ENCODE assay signal across 28 cellular contexts in the genomic region with DNA sequence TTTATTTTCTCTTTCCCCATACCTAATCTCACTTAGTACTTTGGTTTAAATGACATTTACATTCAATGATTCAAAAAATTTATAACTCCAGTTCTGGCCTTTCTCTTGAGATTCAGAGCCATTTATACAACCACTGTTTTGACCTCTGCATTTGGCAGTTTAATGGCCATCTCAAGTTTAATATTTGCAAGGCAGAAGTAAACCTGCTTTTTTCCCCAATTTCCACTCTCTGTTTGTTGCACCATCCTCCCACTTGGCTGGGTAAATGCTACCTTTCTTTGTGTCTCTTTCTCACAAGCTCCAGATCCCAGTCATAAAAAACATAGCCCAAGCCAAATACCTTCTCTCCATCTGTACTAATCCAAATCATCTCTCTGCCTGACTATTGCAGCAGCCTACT.
"Had no signal": no experiment of that assay in that cellular context is flagged by ENCODE, and none has a peak within 500 bp of the region (broad histone marks: within the 10 kb centered on the region; RNA-seq: fewer than 3 reads in every experiment).

No MANE protein-coding gene starts in this region.

- DNase-seq: naive thymus-derived CD8-positive, alpha-beta T cell; nephron progenitor cell; nucleus accumbens; pancreas; right cardiac atrium; right lobe of liver; spleen; stimulated activated CD4-positive, alpha-beta T cell treated with anti-CD3 and anti-CD28 coated beads, Interleukin-12 subunit alpha, Interleukin-12 subunit beta, amount 100 ng/mL, for 4 hours; stimulated activated CD4-positive, alpha-beta T cell treated with anti-CD3 and anti-CD28 coated beads, Interleukin-1b, Interleukin-23, amount 100 ng/mL, for 48 hours; stimulated activated CD4-positive, alpha-beta T cell treated with anti-CD3 and anti-CD28 coated beads, Interleukin-4, amount 100 ng/mL, for 1 hour; stimulated activated CD4-positive, alpha-beta T cell treated with anti-CD3 and anti-CD28 coated beads, Interleukin-4, amount 100 ng/mL, for 4 hours; stimulated activated CD8-positive, alpha-beta memory T cell treated with anti-CD3 and anti-CD28 coated beads, Interleukin-4, amount 100 ng/mL, for 48 hours; stimulated activated naive CD4-positive, alpha-beta T cell; stimulated activated naive CD8-positive, alpha-beta T cell treated with anti-CD3 and anti-CD28 coated beads, Interleukin-15, amount 100 ng/mL, for 72 hours; stimulated activated naive CD8-positive, alpha-beta T cell treated with anti-CD3 and anti-CD28 coated beads, Interleukin-15, Interleukin-2, amounts not matched to agents 100 U/mL and 50 U/mL, for 24 hours; substantia nigra; testis; tibial artery; transverse colon; upper lobe of right lung had no signal

- H3K27me3 ChIP-seq: neutrophil, pancreas, right lobe of liver, spleen, suprapubic skin, testis, tibial artery, transverse colon, upper lobe of right lung, uterus had no signal

- H3K36me3 ChIP-seq: neutrophil, pancreas, prostate gland, right lobe of liver, spleen, suprapubic skin, tibial artery, transverse colon, upper lobe of right lung, uterus had no signal

- H3K27ac ChIP-seq: neutrophil, pancreas, prostate gland, right lobe of liver, skin epidermis, spleen, suprapubic skin, testis, tibial artery, upper lobe of right lung, uterus had no signal

- H3K4me2 ChIP-seq: smooth muscle cell had no signal

- H3K4me1 ChIP-seq: pancreas, prostate gland, right lobe of liver, spleen, suprapubic skin, testis, tibial artery, transverse colon, upper lobe of right lung, uterus had no signal

- H3K4me3 ChIP-seq: pancreas, prostate gland, right lobe of liver, skin epidermis, smooth muscle cell, spleen, suprapubic skin, testis, tibial artery, transverse colon, upper lobe of right lung, uterus had no signal

- H3K9me3 ChIP-seq: neutrophil, pancreas, prostate gland, right lobe of liver, testis, tibial artery, upper lobe of right lung, uterus had no signal

- ATAC-seq: naive thymus-derived CD8-positive, alpha-beta T cell; natural killer cell treated with Interleukin-12 subunit alpha and Interleukin-12 subunit beta and Interleukin-15 and Interleukin-18, amount 100 ng/mL, for 72 hours; right cardiac atrium; right lobe of liver; stimulated activated memory B cell treated with anti-CD40 and anti-IgM and Interleukin-4, amounts not matched to agents 10 μg/mL and 1 μg/mL and 100 μg/mL, for 72 hours; stimulated activated naive CD8-positive, alpha-beta T cell treated with anti-CD3 and anti-CD28 coated beads, Interleukin-15, amount 100 ng/mL, for 72 hours; stimulated activated naive CD8-positive, alpha-beta T cell treated with anti-CD3 and anti-CD28 coated beads, Interleukin-15, Interleukin-2, amounts not matched to agents 100 U/mL and 50 U/mL, for 24 hours; upper lobe of right lung had no signal
